In the genomic region with DNA sequence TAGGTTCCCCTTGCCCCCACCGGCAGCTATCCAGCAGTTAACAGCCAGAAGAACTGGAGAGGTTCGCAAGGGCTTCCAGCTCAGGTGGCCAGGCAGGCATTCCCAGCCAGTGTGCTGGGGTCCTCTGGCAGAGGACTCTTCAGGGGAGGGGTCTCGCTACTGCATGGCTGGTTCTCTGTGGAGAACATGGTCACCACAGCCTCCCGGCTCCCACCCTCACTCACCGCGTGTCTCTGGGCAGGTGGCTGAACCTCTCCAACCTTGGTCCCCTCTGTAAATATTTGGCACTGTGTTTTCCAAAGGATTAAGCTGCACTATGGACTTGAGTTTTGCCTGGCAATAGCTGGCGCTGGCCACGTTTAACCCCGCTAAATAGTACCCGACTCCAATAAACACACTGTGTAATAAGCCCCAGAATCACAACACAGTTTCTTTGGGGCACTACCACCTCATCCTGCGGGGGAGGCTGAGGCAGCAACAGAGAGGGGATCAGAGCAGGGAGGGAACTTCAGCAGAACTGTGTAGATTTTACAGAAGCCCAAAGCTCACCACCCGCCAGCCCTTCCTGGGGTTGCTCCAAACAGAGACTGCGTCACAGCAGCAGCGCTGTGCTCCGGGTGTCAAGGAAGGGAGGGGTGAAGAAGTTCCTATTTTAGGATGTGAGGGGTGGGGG, we compare ENCODE assay signal across 2 cellular contexts.
TF ChIP-seq lines count a peak whose summit lies in the region.

No MANE protein-coding gene starts in this region.

TF ChIP-seq in WTC11, 78 proteins besides CTCF, POLR2A, EP300 and RAD21 (continued from another document and continues in another):
- TF ChIP-seq, protein P1, sequence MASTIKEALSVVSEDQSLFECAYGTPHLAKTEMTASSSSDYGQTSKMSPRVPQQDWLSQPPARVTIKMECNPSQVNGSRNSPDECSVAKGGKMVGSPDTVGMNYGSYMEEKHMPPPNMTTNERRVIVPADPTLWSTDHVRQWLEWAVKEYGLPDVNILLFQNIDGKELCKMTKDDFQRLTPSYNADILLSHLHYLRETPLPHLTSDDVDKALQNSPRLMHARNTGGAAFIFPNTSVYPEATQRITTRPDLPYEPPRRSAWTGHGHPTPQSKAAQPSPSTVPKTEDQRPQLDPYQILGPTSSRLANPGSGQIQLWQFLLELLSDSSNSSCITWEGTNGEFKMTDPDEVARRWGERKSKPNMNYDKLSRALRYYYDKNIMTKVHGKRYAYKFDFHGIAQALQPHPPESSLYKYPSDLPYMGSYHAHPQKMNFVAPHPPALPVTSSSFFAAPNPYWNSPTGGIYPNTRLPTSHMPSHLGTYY (CRISPR knock-in tag; IDR thresholded peaks at IDR 0.05) = no peak
- TF ChIP-seq, protein P2, sequence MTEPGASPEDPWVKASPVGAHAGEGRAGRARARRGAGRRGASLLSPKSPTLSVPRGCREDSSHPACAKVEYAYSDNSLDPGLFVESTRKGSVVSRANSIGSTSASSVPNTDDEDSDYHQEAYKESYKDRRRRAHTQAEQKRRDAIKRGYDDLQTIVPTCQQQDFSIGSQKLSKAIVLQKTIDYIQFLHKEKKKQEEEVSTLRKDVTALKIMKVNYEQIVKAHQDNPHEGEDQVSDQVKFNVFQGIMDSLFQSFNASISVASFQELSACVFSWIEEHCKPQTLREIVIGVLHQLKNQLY (CRISPR knock-in tag; IDR thresholded peaks at IDR 0.05) = no peak
- TF ChIP-seq FOXJ3 (CRISPR knock-in tag; IDR thresholded peaks at IDR 0.05; ENCODE audit: borderline replicate concordance) (no peak), TEAD1 (CRISPR knock-in tag; IDR thresholded peaks at IDR 0.05) (no peak), TCF7 (CRISPR knock-in tag; IDR thresholded peaks at IDR 0.05; ENCODE audit: low read depth) (no peak), MXD4 (CRISPR knock-in tag; IDR thresholded peaks at IDR 0.05; ENCODE audit: borderline replicate concordance) (no peak), KAT7 (CRISPR knock-in tag; IDR thresholded peaks at IDR 0.05; ENCODE audit: borderline replicate concordance) (no peak)
- TF ChIP-seq, protein P3, sequence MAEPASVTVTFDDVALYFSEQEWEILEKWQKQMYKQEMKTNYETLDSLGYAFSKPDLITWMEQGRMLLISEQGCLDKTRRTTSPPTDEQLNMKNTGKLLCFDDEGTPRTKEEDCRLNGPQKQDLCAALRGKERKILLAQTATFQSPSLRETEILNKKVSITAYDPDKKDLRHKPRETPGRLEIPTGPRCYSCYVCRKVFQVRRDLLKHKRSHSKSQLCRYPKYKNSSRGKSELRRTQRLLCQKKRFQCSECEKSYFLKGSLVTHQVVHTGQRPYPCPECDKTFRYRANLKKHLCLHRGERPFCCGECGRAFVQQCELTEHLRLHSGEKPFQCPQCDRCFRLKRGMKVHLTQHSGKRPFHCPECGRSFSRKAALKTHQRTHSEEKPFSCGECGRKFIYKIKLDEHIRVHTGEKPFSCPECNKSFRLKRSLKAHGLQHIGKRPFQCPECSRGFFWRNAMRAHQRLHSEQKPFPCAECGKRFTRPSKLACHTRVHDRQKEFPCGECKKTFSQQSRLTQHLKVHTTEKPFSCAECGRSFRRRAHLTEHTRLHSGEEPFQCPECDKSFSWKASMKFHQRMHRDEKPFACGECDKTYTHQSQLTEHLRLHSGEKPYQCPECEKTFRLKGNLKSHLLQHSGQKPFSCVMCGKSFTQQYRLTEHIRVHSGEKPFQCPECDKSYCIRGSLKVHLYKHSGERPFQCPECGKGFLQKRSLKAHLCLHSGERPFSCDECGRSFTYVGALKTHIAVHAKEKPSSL (CRISPR knock-in tag; conservative IDR thresholded peaks at IDR 0.05) = no peak
- TF ChIP-seq, protein P4, sequence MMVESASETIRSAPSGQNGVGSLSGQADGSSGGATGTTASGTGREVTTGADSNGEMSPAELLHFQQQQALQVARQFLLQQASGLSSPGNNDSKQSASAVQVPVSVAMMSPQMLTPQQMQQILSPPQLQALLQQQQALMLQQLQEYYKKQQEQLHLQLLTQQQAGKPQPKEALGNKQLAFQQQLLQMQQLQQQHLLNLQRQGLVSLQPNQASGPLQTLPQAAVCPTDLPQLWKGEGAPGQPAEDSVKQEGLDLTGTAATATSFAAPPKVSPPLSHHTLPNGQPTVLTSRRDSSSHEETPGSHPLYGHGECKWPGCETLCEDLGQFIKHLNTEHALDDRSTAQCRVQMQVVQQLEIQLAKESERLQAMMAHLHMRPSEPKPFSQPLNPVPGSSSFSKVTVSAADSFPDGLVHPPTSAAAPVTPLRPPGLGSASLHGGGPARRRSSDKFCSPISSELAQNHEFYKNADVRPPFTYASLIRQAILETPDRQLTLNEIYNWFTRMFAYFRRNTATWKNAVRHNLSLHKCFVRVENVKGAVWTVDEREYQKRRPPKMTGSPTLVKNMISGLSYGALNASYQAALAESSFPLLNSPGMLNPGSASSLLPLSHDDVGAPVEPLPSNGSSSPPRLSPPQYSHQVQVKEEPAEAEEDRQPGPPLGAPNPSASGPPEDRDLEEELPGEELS (CRISPR knock-in tag; IDR thresholded peaks at IDR 0.05) = no peak
- TF ChIP-seq, protein P5, sequence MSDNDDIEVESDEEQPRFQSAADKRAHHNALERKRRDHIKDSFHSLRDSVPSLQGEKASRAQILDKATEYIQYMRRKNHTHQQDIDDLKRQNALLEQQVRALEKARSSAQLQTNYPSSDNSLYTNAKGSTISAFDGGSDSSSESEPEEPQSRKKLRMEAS (CRISPR knock-in tag; IDR thresholded peaks at IDR 0.05) = no peak
- TF ChIP-seq, protein P6, sequence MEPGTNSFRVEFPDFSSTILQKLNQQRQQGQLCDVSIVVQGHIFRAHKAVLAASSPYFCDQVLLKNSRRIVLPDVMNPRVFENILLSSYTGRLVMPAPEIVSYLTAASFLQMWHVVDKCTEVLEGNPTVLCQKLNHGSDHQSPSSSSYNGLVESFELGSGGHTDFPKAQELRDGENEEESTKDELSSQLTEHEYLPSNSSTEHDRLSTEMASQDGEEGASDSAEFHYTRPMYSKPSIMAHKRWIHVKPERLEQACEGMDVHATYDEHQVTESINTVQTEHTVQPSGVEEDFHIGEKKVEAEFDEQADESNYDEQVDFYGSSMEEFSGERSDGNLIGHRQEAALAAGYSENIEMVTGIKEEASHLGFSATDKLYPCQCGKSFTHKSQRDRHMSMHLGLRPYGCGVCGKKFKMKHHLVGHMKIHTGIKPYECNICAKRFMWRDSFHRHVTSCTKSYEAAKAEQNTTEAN (CRISPR knock-in tag; IDR thresholded peaks at IDR 0.05) = no peak
- TF ChIP-seq, protein P7, sequence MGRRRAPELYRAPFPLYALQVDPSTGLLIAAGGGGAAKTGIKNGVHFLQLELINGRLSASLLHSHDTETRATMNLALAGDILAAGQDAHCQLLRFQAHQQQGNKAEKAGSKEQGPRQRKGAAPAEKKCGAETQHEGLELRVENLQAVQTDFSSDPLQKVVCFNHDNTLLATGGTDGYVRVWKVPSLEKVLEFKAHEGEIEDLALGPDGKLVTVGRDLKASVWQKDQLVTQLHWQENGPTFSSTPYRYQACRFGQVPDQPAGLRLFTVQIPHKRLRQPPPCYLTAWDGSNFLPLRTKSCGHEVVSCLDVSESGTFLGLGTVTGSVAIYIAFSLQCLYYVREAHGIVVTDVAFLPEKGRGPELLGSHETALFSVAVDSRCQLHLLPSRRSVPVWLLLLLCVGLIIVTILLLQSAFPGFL (CRISPR knock-in tag; IDR thresholded peaks at IDR 0.05; ENCODE audit: borderline replicate concordance) = no peak

TF ChIP-seq in HepG2, 621 proteins besides CTCF, POLR2A, EP300 and RAD21 (continued from another document and continues in another):
- TF ChIP-seq, protein P8, sequence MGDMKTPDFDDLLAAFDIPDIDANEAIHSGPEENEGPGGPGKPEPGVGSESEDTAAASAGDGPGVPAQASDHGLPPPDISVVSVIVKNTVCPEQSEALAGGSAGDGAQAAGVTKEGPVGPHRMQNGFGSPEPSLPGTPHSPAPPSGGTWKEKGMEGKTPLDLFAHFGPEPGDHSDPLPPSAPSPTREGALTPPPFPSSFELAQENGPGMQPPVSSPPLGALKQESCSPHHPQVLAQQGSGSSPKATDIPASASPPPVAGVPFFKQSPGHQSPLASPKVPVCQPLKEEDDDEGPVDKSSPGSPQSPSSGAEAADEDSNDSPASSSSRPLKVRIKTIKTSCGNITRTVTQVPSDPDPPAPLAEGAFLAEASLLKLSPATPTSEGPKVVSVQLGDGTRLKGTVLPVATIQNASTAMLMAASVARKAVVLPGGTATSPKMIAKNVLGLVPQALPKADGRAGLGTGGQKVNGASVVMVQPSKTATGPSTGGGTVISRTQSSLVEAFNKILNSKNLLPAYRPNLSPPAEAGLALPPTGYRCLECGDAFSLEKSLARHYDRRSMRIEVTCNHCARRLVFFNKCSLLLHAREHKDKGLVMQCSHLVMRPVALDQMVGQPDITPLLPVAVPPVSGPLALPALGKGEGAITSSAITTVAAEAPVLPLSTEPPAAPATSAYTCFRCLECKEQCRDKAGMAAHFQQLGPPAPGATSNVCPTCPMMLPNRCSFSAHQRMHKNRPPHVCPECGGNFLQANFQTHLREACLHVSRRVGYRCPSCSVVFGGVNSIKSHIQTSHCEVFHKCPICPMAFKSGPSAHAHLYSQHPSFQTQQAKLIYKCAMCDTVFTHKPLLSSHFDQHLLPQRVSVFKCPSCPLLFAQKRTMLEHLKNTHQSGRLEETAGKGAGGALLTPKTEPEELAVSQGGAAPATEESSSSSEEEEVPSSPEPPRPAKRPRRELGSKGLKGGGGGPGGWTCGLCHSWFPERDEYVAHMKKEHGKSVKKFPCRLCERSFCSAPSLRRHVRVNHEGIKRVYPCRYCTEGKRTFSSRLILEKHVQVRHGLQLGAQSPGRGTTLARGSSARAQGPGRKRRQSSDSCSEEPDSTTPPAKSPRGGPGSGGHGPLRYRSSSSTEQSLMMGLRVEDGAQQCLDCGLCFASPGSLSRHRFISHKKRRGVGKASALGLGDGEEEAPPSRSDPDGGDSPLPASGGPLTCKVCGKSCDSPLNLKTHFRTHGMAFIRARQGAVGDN (CRISPR knock-in tag; IDR thresholded peaks at IDR 0.05) = peak; percentile 76
- TF ChIP-seq DMAP1 (CRISPR knock-in tag; IDR thresholded peaks at IDR 0.05) (no peak), ZSCAN12 (CRISPR knock-in tag; IDR thresholded peaks at IDR 0.05) (no peak), NRL (CRISPR knock-in tag; IDR thresholded peaks at IDR 0.05; ENCODE audit: borderline replicate concordance) (no peak), ZSCAN9 (CRISPR knock-in tag; IDR thresholded peaks at IDR 0.05; ENCODE audit: borderline replicate concordance) (no peak), ATM (IDR thresholded peaks at IDR 0.05; ENCODE audit: borderline replicate concordance) (no peak), ZNF432 (CRISPR knock-in tag; IDR thresholded peaks at IDR 0.05; ENCODE audit: borderline replicate concordance) (no peak), RBM39 (IDR thresholded peaks at IDR 0.05; ENCODE audit: low read depth, low read length, poor library complexity, severe bottlenecking) (no peak), ZNF850 (CRISPR knock-in tag; conservative IDR thresholded peaks at IDR 0.05) (no peak), ATRX (CRISPR knock-in tag; IDR thresholded peaks at IDR 0.05; ENCODE audit: borderline replicate concordance) (no peak), SALL1 (CRISPR knock-in tag; IDR thresholded peaks at IDR 0.05) (peak; percentile 54; the same call in 1 of the 2 replicates), CHD2 (IDR thresholded peaks at IDR 0.05; ENCODE audit: low read depth, low read length) (no peak), AHR (CRISPR knock-in tag; IDR thresholded peaks at IDR 0.05) (no peak), MIER3 (CRISPR knock-in tag; IDR thresholded peaks at IDR 0.05; ENCODE audit: borderline replicate concordance) (no peak), ZNF180 (CRISPR knock-in tag; IDR thresholded peaks at IDR 0.05; ENCODE audit: borderline replicate concordance, low read depth) (no peak), HOXA9 (CRISPR knock-in tag; IDR thresholded peaks at IDR 0.05; ENCODE audit: borderline replicate concordance) (no peak), THAP11 (CRISPR knock-in tag; IDR thresholded peaks at IDR 0.05) (0 out of 2 replicates have a peak, but pooled peaks have one; percentile 19), ZNF274 (CRISPR knock-in tag; IDR thresholded peaks at IDR 0.05) (no peak), ZNF724P (CRISPR knock-in tag; IDR thresholded peaks at IDR 0.05; ENCODE audit: borderline replicate concordance) (no peak), ZNF12 (CRISPR knock-in tag; IDR thresholded peaks at IDR 0.05) (no peak), CREM (IDR thresholded peaks at IDR 0.05) (peak; percentile 25; the same call in 1 of the 2 replicates), CREM (CRISPR knock-in tag; IDR thresholded peaks at IDR 0.05) (no peak), SP1 (IDR thresholded peaks at IDR 0.05) (no peak), SP1 (CRISPR knock-in tag; IDR thresholded peaks at IDR 0.05) (no peak)
- TF ChIP-seq, protein P9, sequence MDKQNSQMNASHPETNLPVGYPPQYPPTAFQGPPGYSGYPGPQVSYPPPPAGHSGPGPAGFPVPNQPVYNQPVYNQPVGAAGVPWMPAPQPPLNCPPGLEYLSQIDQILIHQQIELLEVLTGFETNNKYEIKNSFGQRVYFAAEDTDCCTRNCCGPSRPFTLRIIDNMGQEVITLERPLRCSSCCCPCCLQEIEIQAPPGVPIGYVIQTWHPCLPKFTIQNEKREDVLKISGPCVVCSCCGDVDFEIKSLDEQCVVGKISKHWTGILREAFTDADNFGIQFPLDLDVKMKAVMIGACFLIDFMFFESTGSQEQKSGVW (CRISPR knock-in tag; IDR thresholded peaks at IDR 0.05; ENCODE audit: borderline replicate concordance) = no peak
- TF ChIP-seq, protein P6 (CRISPR knock-in tag; conservative IDR thresholded peaks at IDR 0.05) = no peak
